1 cellular context compared by ENCODE assay signal in genomic region chr6:43076928-43077809, GRCh38.
TF ChIP-seq lines count a peak whose summit lies in the region.

No MANE protein-coding gene starts in this region.

TF ChIP-seq in SK-N-SH, 30 proteins besides CTCF, POLR2A, EP300 and RAD21 (continued from another document):
- no peak for TF ChIP-seq NFIC (IDR thresholded peaks at IDR 0.05; ENCODE audit: borderline replicate concordance)
- no peak for TF ChIP-seq CHD2 (IDR thresholded peaks at IDR 0.05; ENCODE audit: low read length, partially characterized antibody)
- TF ChIP-seq GABPA (IDR thresholded peaks at IDR 0.05; ENCODE audit: low read depth) = no peak
- TF ChIP-seq FOSL2 (IDR thresholded peaks at IDR 0.05; ENCODE audit: borderline replicate concordance, low read depth) = peak; percentile 4; the same call in 1 of the 2 replicates
- TF ChIP-seq TCF12 (IDR thresholded peaks at IDR 0.05) = no peak
- TF ChIP-seq, protein P1, sequence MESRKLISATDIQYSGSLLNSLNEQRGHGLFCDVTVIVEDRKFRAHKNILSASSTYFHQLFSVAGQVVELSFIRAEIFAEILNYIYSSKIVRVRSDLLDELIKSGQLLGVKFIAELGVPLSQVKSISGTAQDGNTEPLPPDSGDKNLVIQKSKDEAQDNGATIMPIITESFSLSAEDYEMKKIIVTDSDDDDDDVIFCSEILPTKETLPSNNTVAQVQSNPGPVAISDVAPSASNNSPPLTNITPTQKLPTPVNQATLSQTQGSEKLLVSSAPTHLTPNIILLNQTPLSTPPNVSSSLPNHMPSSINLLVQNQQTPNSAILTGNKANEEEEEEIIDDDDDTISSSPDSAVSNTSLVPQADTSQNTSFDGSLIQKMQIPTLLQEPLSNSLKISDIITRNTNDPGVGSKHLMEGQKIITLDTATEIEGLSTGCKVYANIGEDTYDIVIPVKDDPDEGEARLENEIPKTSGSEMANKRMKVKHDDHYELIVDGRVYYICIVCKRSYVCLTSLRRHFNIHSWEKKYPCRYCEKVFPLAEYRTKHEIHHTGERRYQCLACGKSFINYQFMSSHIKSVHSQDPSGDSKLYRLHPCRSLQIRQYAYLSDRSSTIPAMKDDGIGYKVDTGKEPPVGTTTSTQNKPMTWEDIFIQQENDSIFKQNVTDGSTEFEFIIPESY (IDR thresholded peaks at IDR 0.05; ENCODE audit: borderline replicate concordance, low read depth) = 0 out of 2 replicates have a peak, but pooled peaks have one; percentile 3
- TF ChIP-seq, protein P2, sequence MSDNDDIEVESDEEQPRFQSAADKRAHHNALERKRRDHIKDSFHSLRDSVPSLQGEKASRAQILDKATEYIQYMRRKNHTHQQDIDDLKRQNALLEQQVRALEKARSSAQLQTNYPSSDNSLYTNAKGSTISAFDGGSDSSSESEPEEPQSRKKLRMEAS (IDR thresholded peaks at IDR 0.05; ENCODE audit: low read depth) = no peak
- TF ChIP-seq YY1 (IDR thresholded peaks at IDR 0.05; ENCODE audit: low read depth) = no peak
- no peak for TF ChIP-seq FOXJ3 (CRISPR knock-in tag; IDR thresholded peaks at IDR 0.05)
- no peak for TF ChIP-seq REST (IDR thresholded peaks at IDR 0.05; ENCODE audit: low read depth, low read length)
- no peak for TF ChIP-seq NRF1 (IDR thresholded peaks at IDR 0.05; ENCODE audit: low read depth, low read length)
- TF ChIP-seq EZH2phosphoT487 (IDR thresholded peaks at IDR 0.05; ENCODE audit: borderline replicate concordance, low read depth) = no peak
- TF ChIP-seq MXI1 (IDR thresholded peaks at IDR 0.05; ENCODE audit: low read depth, low read length) = peak; percentile 60; the same call in 1 of the 2 replicates
TF ChIP-seq in SK-N-SH: peak in this region for 7.
